10 cellular contexts compared by ENCODE assay signal in genomic region chr6:14975124-14975815, GRCh38.
A peak's percentile ranks its signal among the peaks of the same experiment; 100 is the strongest.
DNase-seq lines count a peak whose midpoint lies in the region; ATAC-seq lines count a peak whose summit lies in the region.
"Had no signal": no experiment of that assay in that cellular context is flagged by ENCODE, and none has a peak within 500 bp of the region (broad histone marks: within the 10 kb centered on the region; RNA-seq: fewer than 3 reads in every experiment).

No MANE protein-coding gene starts in this region.

- in situ Hi-C loops in SK-MEL-5 (cut with HindIII; ENCODE audit: low pct_unique_long_range_greater_than_20kb, low sequenced_read_pairs) = no loop called here

- ATAC-seq in GM21526 (IDR thresholded peaks at IDR 0.05; ENCODE audit: low FRiP score, unreplicated experiment) (no peak), left lobe of liver (no peak)

- peak; percentile 12 for DNase-seq in NCI-H446 treated with DMSO at 0.1 percent for 48 hours (lab: John Stamatoyannopoulos, UW)
- no peak for DNase-seq in NCI-H446 (lab: John Stamatoyannopoulos, UW)
- DNase-seq in KG1 (lab: John Stamatoyannopoulos, UW) = peak; percentile 37
- peak; percentile 37 for DNase-seq in SK-MEL-5 (ENCODE audit: low read depth, low spot score)
- peak; percentile 44 for DNase-seq in iPS-NIHi7 (ENCODE audit: extremely low spot score)
- DNase-seq in NCI-H128 (lab: John Stamatoyannopoulos, UW; ENCODE audit: unreplicated experiment) = no peak
- no peak for DNase-seq in left lobe of liver (ENCODE audit: low spot score)
- DNase-seq: activated CD8-positive, alpha-beta memory T cell treated with anti-CD3 and anti-CD28 coated beads, Interleukin-2, amount 50 U/mL, for 48 hours; midbrain had no signal

Comparison
In these comparisons a context has a peak if more than half of its experiments do, and no peak if none do; other contexts are left out.
1. DNase-seq: peak in NCI-H446 treated with DMSO at 0.1 percent for 48 hours (single experiment), KG1 (single experiment), SK-MEL-5 (single experiment) and iPS-NIHi7 (single experiment); none in NCI-H446 (0 of 2), NCI-H128 (single experiment) and left lobe of liver (single experiment).